Comparison of ENCODE assay signal across 24 cellular contexts in the genomic region with DNA sequence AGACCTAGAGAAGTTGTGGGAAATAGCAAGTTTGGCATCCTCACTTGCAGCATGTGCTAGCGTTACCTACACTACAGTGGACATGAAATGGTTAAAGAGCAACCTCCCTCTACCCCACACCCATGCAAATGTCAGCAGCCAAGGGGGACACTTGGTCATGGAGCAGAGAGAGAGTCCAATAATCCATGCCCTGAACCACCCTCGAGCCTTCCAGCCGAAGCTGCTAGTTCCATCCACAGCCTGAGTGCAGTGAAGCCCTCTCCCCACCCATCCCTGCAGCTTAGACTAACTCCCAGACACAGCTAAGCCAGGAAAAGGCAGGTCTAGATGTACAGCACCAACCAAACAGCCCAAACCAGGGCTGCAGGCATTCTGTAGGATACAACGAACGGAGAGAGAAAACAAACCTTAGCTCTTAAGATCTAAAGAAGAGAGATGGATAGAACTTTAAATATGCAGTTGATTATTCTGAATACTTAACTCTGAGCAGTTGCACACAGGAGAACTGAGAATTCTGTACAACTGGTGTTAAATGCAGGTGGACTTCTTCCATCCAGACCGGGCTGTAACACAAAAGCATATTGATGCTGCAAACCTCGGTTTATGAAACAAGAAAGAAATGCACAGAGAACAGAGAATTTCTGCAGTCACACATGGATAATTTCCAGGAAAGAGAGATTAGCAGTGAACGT.
"Had no signal": no experiment of that assay in that cellular context is flagged by ENCODE, and none has a peak within 500 bp of the region (broad histone marks: within the 10 kb centered on the region; RNA-seq: fewer than 3 reads in every experiment).

No MANE protein-coding gene starts in this region.

- H3K4me3 ChIP-seq: body of pancreas, cardiac muscle cell, ovary, psoas muscle, right atrium auricular region, tibial nerve, uterus had no signal

- DNase-seq: activated CD4-positive, alpha-beta T cell treated with anti-CD3 and anti-CD28 coated beads, Interleukin-2, amount 50 U/mL, for 4 hours; activated CD4-positive, CD25-positive, alpha-beta regulatory T cell treated with anti-CD3 and anti-CD28 coated beads, Interleukin-2, amount 50 U/mL, for 72 hours; activated CD8-positive, alpha-beta memory T cell treated with anti-CD3 and anti-CD28 coated beads, Interleukin-2, amount 50 U/mL, for 48 hours; activated effector memory CD4-positive, alpha-beta T cell treated with Interleukin-2 at 50 U/mL for 16 hours; activated naive CD4-positive, alpha-beta T cell treated with anti-CD3 and anti-CD28 coated beads, Interleukin-2, amount 10 ng/mL, durations not matched to agents 7 days and 5 days; activated T-cell treated with anti-CD3 and anti-CD28 coated beads, Interleukin-2, amount 50 U/mL, for 4 hours; body of pancreas; effector CD8-positive, alpha-beta T cell; foreskin keratinocyte; immature natural killer cell; kidney glomerular epithelial cell; left ventricle myocardium superior; ovary; psoas muscle; stimulated activated CD4-positive, alpha-beta T cell treated with anti-CD3 and anti-CD28 coated beads, Interleukin-12 subunit alpha, Interleukin-12 subunit beta, amount 100 ng/mL, for 4 hours; stimulated activated CD4-positive, alpha-beta T cell treated with anti-CD3 and anti-CD28 coated beads, Interleukin-4, amount 100 ng/mL, for 4 hours; stimulated activated naive CD8-positive, alpha-beta T cell treated with anti-CD3 and anti-CD28 coated beads, Interleukin-15, Interleukin-2, amounts not matched to agents 100 U/mL and 50 U/mL, for 24 hours; T-cell; uterus had no signal

- H3K9me3 ChIP-seq: body of pancreas, neutrophil, ovary, psoas muscle, right atrium auricular region, tibial nerve, uterus had no signal

- ATAC-seq: activated T-cell treated with anti-CD3 and anti-CD28 coated beads, Interleukin-2, amount 50 U/mL, for 4 hours; body of pancreas; foreskin keratinocyte; left ventricle myocardium superior; psoas muscle; stimulated activated naive CD8-positive, alpha-beta T cell treated with anti-CD3 and anti-CD28 coated beads, Interleukin-15, Interleukin-2, amounts not matched to agents 100 U/mL and 50 U/mL, for 24 hours; T-cell had no signal

- H3K36me3 ChIP-seq: cardiac muscle cell, neutrophil, ovary, right atrium auricular region, tibial nerve, uterus had no signal

- H3K27ac ChIP-seq: body of pancreas, cardiac muscle cell, foreskin keratinocyte, neutrophil, ovary, psoas muscle, right atrium auricular region, tibial nerve, uterus, VCaP had no signal

- H3K27me3 ChIP-seq: body of pancreas, cardiac muscle cell, foreskin keratinocyte, ovary, right atrium auricular region, tibial nerve, uterus had no signal

- H3K4me1 ChIP-seq: body of pancreas, foreskin keratinocyte, psoas muscle, right atrium auricular region, tibial nerve, uterus had no signal
